1 cellular context compared by ENCODE assay signal in the genomic region with DNA sequence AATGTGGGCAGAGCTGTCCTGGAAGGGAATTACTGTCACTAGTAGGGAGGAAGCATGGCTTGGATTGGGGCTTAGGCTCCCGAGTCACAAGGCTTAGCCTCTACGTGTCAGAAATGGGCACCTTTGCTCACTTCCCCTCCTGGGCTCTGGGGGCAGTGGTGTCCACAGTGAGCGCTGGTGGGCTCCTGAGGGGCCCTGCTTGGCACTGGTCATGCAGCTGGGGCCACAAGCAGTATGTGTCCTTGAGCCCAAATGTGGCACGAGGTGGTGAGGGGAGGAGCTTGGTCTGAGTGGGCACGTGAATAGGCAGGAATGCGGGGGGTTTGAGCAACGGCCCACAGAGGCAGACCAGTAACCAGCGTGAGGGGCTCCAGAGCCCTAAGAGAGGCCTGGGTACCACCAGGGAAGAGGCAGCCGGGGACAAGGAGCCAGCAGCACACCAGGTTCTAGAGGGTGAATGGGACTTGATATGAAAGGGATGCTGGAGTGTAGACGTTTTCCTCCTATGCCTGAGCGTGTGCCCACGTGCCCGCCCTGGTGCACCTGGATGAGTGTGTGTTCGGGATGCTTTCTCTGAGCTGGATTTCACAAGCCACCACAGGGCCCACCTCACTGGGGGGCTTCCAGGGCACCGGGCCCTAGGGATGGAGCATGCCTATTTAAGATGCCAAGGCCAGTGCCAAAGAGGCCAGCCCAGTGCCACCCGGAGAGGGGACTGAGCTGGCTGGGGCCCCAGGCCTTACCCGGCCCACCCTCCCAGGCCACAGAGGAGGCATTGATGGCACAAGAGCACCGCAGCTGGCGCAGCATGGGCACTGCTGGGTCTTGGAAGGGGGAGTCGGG.
TF ChIP-seq lines count a peak whose summit lies in the region.

No MANE protein-coding gene starts in this region.

TF ChIP-seq in GM12878, 131 proteins besides CTCF, POLR2A, EP300 and RAD21 (continued from another document):
- TF ChIP-seq, protein P1, sequence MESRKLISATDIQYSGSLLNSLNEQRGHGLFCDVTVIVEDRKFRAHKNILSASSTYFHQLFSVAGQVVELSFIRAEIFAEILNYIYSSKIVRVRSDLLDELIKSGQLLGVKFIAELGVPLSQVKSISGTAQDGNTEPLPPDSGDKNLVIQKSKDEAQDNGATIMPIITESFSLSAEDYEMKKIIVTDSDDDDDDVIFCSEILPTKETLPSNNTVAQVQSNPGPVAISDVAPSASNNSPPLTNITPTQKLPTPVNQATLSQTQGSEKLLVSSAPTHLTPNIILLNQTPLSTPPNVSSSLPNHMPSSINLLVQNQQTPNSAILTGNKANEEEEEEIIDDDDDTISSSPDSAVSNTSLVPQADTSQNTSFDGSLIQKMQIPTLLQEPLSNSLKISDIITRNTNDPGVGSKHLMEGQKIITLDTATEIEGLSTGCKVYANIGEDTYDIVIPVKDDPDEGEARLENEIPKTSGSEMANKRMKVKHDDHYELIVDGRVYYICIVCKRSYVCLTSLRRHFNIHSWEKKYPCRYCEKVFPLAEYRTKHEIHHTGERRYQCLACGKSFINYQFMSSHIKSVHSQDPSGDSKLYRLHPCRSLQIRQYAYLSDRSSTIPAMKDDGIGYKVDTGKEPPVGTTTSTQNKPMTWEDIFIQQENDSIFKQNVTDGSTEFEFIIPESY (IDR thresholded peaks at IDR 0.05), result no peak
